1 cellular context compared by ENCODE assay signal in the genomic region with DNA sequence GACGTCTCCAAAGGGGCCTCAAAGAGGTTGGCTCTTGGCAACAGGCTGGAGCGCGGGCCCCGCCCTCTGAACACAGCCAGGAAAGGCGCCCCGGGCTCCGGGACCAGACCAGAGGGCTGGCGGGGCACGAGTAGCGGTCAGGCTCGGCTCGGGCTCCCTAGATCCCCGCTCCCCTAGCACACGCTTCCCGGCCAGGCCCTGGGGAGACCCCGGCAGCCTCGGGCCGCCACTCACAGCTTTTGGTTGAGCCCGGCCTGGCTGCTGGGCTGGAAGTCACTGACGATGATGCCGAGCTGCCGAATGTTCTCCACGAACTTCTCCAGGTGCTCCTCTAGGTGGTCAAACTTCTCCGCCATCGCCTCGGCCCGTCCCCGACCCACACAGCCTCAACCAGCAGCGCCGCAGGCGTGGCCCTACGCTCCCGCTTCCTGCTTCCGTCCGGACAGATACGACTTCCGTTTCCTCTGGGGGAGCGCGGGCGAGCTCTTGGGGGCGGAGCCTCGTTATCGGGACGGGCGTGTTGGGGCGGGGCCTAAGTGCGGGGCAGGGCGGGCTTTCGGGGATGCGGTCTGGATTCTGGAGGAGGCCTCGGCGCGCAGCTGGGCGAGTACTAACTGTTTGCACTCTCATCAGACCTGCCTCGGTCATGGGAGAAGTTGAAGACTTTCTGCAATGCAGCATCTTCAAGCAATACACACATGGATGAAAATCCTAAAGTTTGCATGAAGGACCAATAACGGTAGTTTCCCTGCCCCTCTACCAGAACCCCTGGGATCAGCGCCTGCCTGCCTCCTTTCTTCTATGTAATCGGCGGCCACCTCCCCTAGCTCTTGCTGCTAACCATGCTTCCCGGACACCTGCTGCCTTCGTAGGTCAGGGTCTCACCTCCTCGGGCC.
TF ChIP-seq lines count a peak whose summit lies in the region.

A gene with protein sequence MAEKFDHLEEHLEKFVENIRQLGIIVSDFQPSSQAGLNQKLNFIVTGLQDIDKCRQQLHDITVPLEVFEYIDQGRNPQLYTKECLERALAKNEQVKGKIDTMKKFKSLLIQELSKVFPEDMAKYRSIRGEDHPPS (minus strand): TSS at position 420 of the 896 bp plus-strand sequence. CDS start 64 bp downstream, at position 356.

TF ChIP-seq in H1, 55 proteins besides CTCF, POLR2A, EP300 and RAD21 (continued from another document):
- peak; percentile 81 for TF ChIP-seq KDM4A (IDR thresholded peaks at IDR 0.05; ENCODE audit: low read depth, low read length, severe bottlenecking)
- no peak for TF ChIP-seq JUN (IDR thresholded peaks at IDR 0.05; ENCODE audit: low read depth, low read length)
